19 cellular contexts compared by ENCODE assay signal in genomic region chr17:77693301-77693700, GRCh38.
A peak's percentile ranks its signal among the peaks of the same experiment; 100 is the strongest.
DNase-seq lines count a peak whose midpoint lies in the region; ATAC-seq and TF ChIP-seq lines count a peak whose summit lies in the region.
"Had no signal": no experiment of that assay in that cellular context is flagged by ENCODE, and none has a peak within 500 bp of the region (broad histone marks: within the 10 kb centered on the region; RNA-seq: fewer than 3 reads in every experiment).

No MANE protein-coding gene starts in this region.

- TF ChIP-seq CTCF in chondrocyte (IDR thresholded peaks at IDR 0.05) (no peak), upper lobe of right lung (IDR thresholded peaks at IDR 0.05) (no peak)

- no peaks in the 10 kb centered on the region for H3K9me3 ChIP-seq in upper lobe of right lung

- no peak overlapping the region for H3K4me3 Mint-ChIP-seq in chondrocyte (ENCODE audit: unreplicated experiment)
- H3K4me3 Mint-ChIP-seq in activated CD4-positive, alpha-beta memory T cell treated with anti-CD3 and anti-CD28 coated beads, Interleukin-2, amount 10 ng/mL, durations not matched to agents 7 days and 5 days, result no peak overlapping the region

- CTCF ChIA-PET in activated CD4-positive, alpha-beta memory T cell treated with anti-CD3 and anti-CD28 coated beads, Interleukin-2, amount 10 ng/mL, durations not matched to agents 7 days and 5 days (lab: Charles Lee), result no interaction called here

- intact Hi-C loops in upper lobe of right lung (cut with DNase I), result no loop called here

- no peaks in the 10 kb centered on the region for H3K9me3 Mint-ChIP-seq in chondrocyte (ENCODE audit: low read depth)
- no peaks in the 10 kb centered on the region for H3K9me3 Mint-ChIP-seq in activated CD4-positive, alpha-beta memory T cell treated with anti-CD3 and anti-CD28 coated beads, Interleukin-2, amount 10 ng/mL, durations not matched to agents 7 days and 5 days
- H3K9me3 Mint-ChIP-seq: CD8-positive, alpha-beta memory T cell had no signal

- peaks cover 4% of the 10 kb centered on the region for H3K4me1 Mint-ChIP-seq in chondrocyte (ENCODE audit: low read depth)
- peaks cover 47% of the 10 kb centered on the region for H3K4me1 Mint-ChIP-seq in activated CD4-positive, alpha-beta memory T cell treated with anti-CD3 and anti-CD28 coated beads, Interleukin-2, amount 10 ng/mL, durations not matched to agents 7 days and 5 days

- peaks cover 69% of the 10 kb centered on the region for H3K27me3 Mint-ChIP-seq in chondrocyte (ENCODE audit: low read depth)
- H3K27me3 Mint-ChIP-seq in activated CD4-positive, alpha-beta memory T cell treated with anti-CD3 and anti-CD28 coated beads, Interleukin-2, amount 10 ng/mL, durations not matched to agents 7 days and 5 days, result peaks cover 22% of the 10 kb centered on the region

- H3K4me3 ChIP-seq in upper lobe of right lung, result no peak overlapping the region
- H3K4me3 ChIP-seq: GM23248 had no signal

- no peaks in the 10 kb centered on the region for H3K36me3 Mint-ChIP-seq in chondrocyte (ENCODE audit: low read depth)
- no peaks in the 10 kb centered on the region for H3K36me3 Mint-ChIP-seq in activated CD4-positive, alpha-beta memory T cell treated with anti-CD3 and anti-CD28 coated beads, Interleukin-2, amount 10 ng/mL, durations not matched to agents 7 days and 5 days (ENCODE audit: low read depth)
- H3K36me3 Mint-ChIP-seq: CD8-positive, alpha-beta memory T cell had no signal

- H3K27ac Mint-ChIP-seq in chondrocyte (ENCODE audit: unreplicated experiment), result no peak overlapping the region
- H3K27ac Mint-ChIP-seq in activated CD4-positive, alpha-beta memory T cell treated with anti-CD3 and anti-CD28 coated beads, Interleukin-2, amount 10 ng/mL, durations not matched to agents 7 days and 5 days, result no peak overlapping the region

- no peaks in the 10 kb centered on the region for H3K36me3 ChIP-seq in upper lobe of right lung

- peak; percentile 47 for DNase-seq in activated effector memory CD4-positive, alpha-beta T cell treated with anti-CD3 and anti-CD28 coated beads, Interleukin-2, amount 50 U/mL, for 16 hours
- no peak for DNase-seq in activated effector memory CD4-positive, alpha-beta T cell treated with Interleukin-2 at 50 U/mL for 16 hours
- DNase-seq in chondrocyte (ENCODE audit: low spot score) (peak; percentile 59), left lobe of liver (ENCODE audit: low spot score) (peak; percentile 29), upper lobe of right lung (peak; percentile 40), 8988T (no peak)
- no peak for DNase-seq in stimulated activated CD4-positive, alpha-beta T cell treated with anti-CD3 and anti-CD28 coated beads, Interleukin-12 subunit alpha, Interleukin-12 subunit beta, amount 100 ng/mL, for 4 hours
- no peak for DNase-seq in activated CD4-positive, alpha-beta memory T cell treated with anti-CD3 and anti-CD28 coated beads, Interleukin-2, amount 10 ng/mL, durations not matched to agents 7 days and 5 days
- DNase-seq: DMS79 treated with DMSO at 0.1 percent for 48 hours, GM23248, NCI-H1436, NCI-H2029, NCI-H2171, NCI-H510A, NCI-H774, PC-3 had no signal

- no peak overlapping the region for H3K27ac ChIP-seq in upper lobe of right lung
- H3K27ac ChIP-seq: GM23248, KMS-11, RWPE1 had no signal

- ATAC-seq in left lobe of liver (no peak), upper lobe of right lung (no peak)

- peaks cover 58% of the 10 kb centered on the region for H3K27me3 ChIP-seq in upper lobe of right lung

- peaks cover 6% of the 10 kb centered on the region for H3K4me1 ChIP-seq in upper lobe of right lung

- POLR2A ChIA-PET in activated CD4-positive, alpha-beta memory T cell treated with anti-CD3 and anti-CD28 coated beads, Interleukin-2, amount 10 ng/mL, durations not matched to agents 7 days and 5 days (lab: Charles Lee), result interaction anchor here (3.6 kb wide), 1 partner anchor 27 kb away, joined by 30 read pairs; no protein-coding TSS in a partner anchor

Comparison
In these comparisons a context has a peak if more than half of its experiments do, and no peak if none do; other contexts are left out.
1. DNase-seq: peak in activated effector memory CD4-positive, alpha-beta T cell treated with anti-CD3 and anti-CD28 coated beads, Interleukin-2, amount 50 U/mL, for 16 hours (single experiment), chondrocyte (single experiment), left lobe of liver (single experiment) and upper lobe of right lung (single experiment); none in activated effector memory CD4-positive, alpha-beta T cell treated with Interleukin-2 at 50 U/mL for 16 hours (single experiment), stimulated activated CD4-positive, alpha-beta T cell treated with anti-CD3 and anti-CD28 coated beads, Interleukin-12 subunit alpha, Interleukin-12 subunit beta, amount 100 ng/mL, for 4 hours (single experiment), activated CD4-positive, alpha-beta memory T cell treated with anti-CD3 and anti-CD28 coated beads, Interleukin-2, amount 10 ng/mL, durations not matched to agents 7 days and 5 days (single experiment) and 8988T (single experiment).